ENCODE assay signal across 23 cellular contexts in genomic region chr10:5887029-5887428, GRCh38. TPM values are rescaled to one million over a fixed set of nuclear protein-coding genes. Genes with fewer than 3 reads are reported as not detected.
DNase-seq lines count a peak whose midpoint lies in the region; ATAC-seq and TF ChIP-seq lines count a peak whose summit lies in the region.
"Had no signal": no experiment of that assay in that cellular context is flagged by ENCODE, and none has a peak within 500 bp of the region (broad histone marks: within the 10 kb centered on the region; RNA-seq: fewer than 3 reads in every experiment).

No MANE protein-coding gene starts in this region.

- H3K27me3 Mint-ChIP-seq in activated naive CD8-positive, alpha-beta T cell treated with anti-CD3 and anti-CD28 coated beads for 36 hours, result no peaks in the 10 kb centered on the region
- no peaks in the 10 kb centered on the region for H3K27me3 Mint-ChIP-seq in mesothelial cell of epicardium (ENCODE audit: low read depth)
- H3K27me3 Mint-ChIP-seq: naive thymus-derived CD4-positive, alpha-beta T cell had no signal

- H3K4me1 Mint-ChIP-seq in activated naive CD8-positive, alpha-beta T cell treated with anti-CD3 and anti-CD28 coated beads for 36 hours, result peaks cover 31% of the 10 kb centered on the region
- peaks cover 29% of the 10 kb centered on the region for H3K4me1 Mint-ChIP-seq in mesothelial cell of epicardium

- no peaks in the 10 kb centered on the region for H3K27me3 ChIP-seq in DND-41 (ENCODE audit: insufficient read depth, low read length, poor library complexity)
- H3K27me3 ChIP-seq: sigmoid colon had no signal

- peak overlapping the region; percentile 1 for H3K4me3 Mint-ChIP-seq in activated naive CD8-positive, alpha-beta T cell treated with anti-CD3 and anti-CD28 coated beads for 36 hours
- H3K4me3 Mint-ChIP-seq in mesothelial cell of epicardium, result peak overlapping the region; percentile 13

- TF ChIP-seq CTCF in AG10803 (conservative IDR thresholded peaks at IDR 0.05; ENCODE audit: low read length) (no peak), DND-41 (IDR thresholded peaks at IDR 0.05; ENCODE audit: borderline replicate concordance, extremely low read depth, low read length, poor library complexity, severe bottlenecking) (no peak), mesothelial cell of epicardium (IDR thresholded peaks at IDR 0.05; ENCODE audit: unreplicated experiment) (no peak)

- peak; percentile 6 for DNase-seq in AG10803 (ENCODE audit: low read depth)
- DNase-seq in DND-41, result no peak
- DNase-seq in activated naive CD8-positive, alpha-beta T cell treated with anti-CD3 and anti-CD28 coated beads for 36 hours, result no peak
- DNase-seq in mesothelial cell of epicardium (ENCODE audit: low spot score in 2 of 2, unreplicated experiment in 2 of 2), result no peak
- no peak for DNase-seq in NCI-H1092 treated with DMSO at 0.1 percent for 48 hours (lab: John Stamatoyannopoulos, UW)
- no peak for DNase-seq in Right ventricle myocardium inferior (ENCODE audit: missing footprints)
- DNase-seq in AG20443 (ENCODE audit: low spot score), result no peak
- DNase-seq: activated CD4-positive, alpha-beta T cell treated with anti-CD3 and anti-CD28 coated beads for 1 hour; activated T-cell treated with anti-CD3 and anti-CD28 coated beads, Interleukin-2, amount 50 U/mL, for 72 hours; effector CD4-positive, alpha-beta T cell; Kasumi-1; naive thymus-derived CD4-positive, alpha-beta T cell; NCI-H1092; NCI-H2029; NCI-H345; NCI-H774; OCI-M1; SHP77; sigmoid colon; substantia nigra had no signal

- no peak overlapping the region for H3K4me3 ChIP-seq in AG10803 (ENCODE audit: low read length)
- H3K4me3 ChIP-seq in DND-41 (ENCODE audit: low read depth in 1 of 2, low read length in 2 of 2), result no peak overlapping the region
- H3K4me3 ChIP-seq: sigmoid colon had no signal

- no peak overlapping the region for H3K27ac ChIP-seq in DND-41 (ENCODE audit: low read length)
- H3K27ac ChIP-seq: parathyroid adenoma, sigmoid colon had no signal

- 0 out of 2 replicates have a peak overlapping the region, but pooled peaks have one; percentile 0 for H3K4me2 ChIP-seq in DND-41 (ENCODE audit: insufficient read depth, low read length)

- no peaks in the 10 kb centered on the region for H3K9me3 ChIP-seq in DND-41 (ENCODE audit: insufficient read depth, low read length, severe bottlenecking)
- H3K9me3 ChIP-seq: sigmoid colon had no signal

- H4K20me1 ChIP-seq in DND-41 (ENCODE audit: insufficient read depth, low read length), result peaks cover 28% of the 10 kb centered on the region

- H3K27ac Mint-ChIP-seq in activated naive CD8-positive, alpha-beta T cell treated with anti-CD3 and anti-CD28 coated beads for 36 hours, result no peak overlapping the region
- H3K27ac Mint-ChIP-seq in mesothelial cell of epicardium, result no peak overlapping the region
- H3K27ac Mint-ChIP-seq: activated naive CD4-positive, alpha-beta T cell treated with anti-CD3 and anti-CD28 coated beads, Interleukin-2, amount 50 U/mL, for 72 hours; activated T-cell treated with anti-CD3 and anti-CD28 coated beads, Interleukin-2, amount 50 U/mL, for 72 hours had no signal

- intact Hi-C loops in Right ventricle myocardium inferior (cut with DNase I), result loop anchor here (5.0 kb wide), 1 partner anchor 75 kb away; the partner anchor contains the start of gene GDI2

- H3K79me2 ChIP-seq in DND-41 (ENCODE audit: insufficient read depth, low read length), result peaks cover 37% of the 10 kb centered on the region

- ATAC-seq in DND-41 (ENCODE audit: insufficient read depth, low read depth) (no peak), Right ventricle myocardium inferior (no peak), GM19035 (IDR thresholded peaks at IDR 0.05; ENCODE audit: unreplicated experiment) (no peak)
- ATAC-seq: activated naive CD4-positive, alpha-beta T cell treated with anti-CD3 and anti-CD28 coated beads, Interleukin-2, amount 50 U/mL, for 72 hours; activated T-cell treated with anti-CD3 and anti-CD28 coated beads, Interleukin-2, amount 50 U/mL, for 72 hours; naive thymus-derived CD4-positive, alpha-beta T cell had no signal

- H2AFZ ChIP-seq in DND-41 (ENCODE audit: low read depth, low read length), result no peak overlapping the region
- H2AFZ ChIP-seq: parathyroid adenoma had no signal

- H3K9me3 Mint-ChIP-seq in activated naive CD8-positive, alpha-beta T cell treated with anti-CD3 and anti-CD28 coated beads for 36 hours, result no peaks in the 10 kb centered on the region
- H3K9me3 Mint-ChIP-seq in mesothelial cell of epicardium, result no peaks in the 10 kb centered on the region
- H3K9me3 Mint-ChIP-seq: activated naive CD4-positive, alpha-beta T cell treated with anti-CD3 and anti-CD28 coated beads, Interleukin-2, amount 50 U/mL, for 72 hours; activated T-cell treated with anti-CD3 and anti-CD28 coated beads, Interleukin-2, amount 50 U/mL, for 72 hours had no signal

- H3K36me3 Mint-ChIP-seq in activated naive CD8-positive, alpha-beta T cell treated with anti-CD3 and anti-CD28 coated beads for 36 hours, result peaks cover 29% of the 10 kb centered on the region
- peaks cover 31% of the 10 kb centered on the region for H3K36me3 Mint-ChIP-seq in mesothelial cell of epicardium

- peaks cover 31% of the 10 kb centered on the region for H3K4me1 ChIP-seq in DND-41 (ENCODE audit: insufficient read depth, low read length)

- H3K36me3 ChIP-seq in DND-41 (ENCODE audit: insufficient read depth, low read length), result peaks cover 49% of the 10 kb centered on the region

- no peak overlapping the region for H3K9ac ChIP-seq in DND-41 (ENCODE audit: low read depth, low read length)
- H3K9ac ChIP-seq: parathyroid adenoma had no signal

RNA-seq across cellular contexts. Expression of gene ANKRD16, which starts 2.7 kb away (rescaled TPM):
- 1 to 10 TPM; 9.1 to 9.4 TPM for total RNA-seq in activated naive CD8-positive, alpha-beta T cell treated with anti-CD3 and anti-CD28 coated beads for 36 hours
- total RNA-seq in mesothelial cell of epicardium (14.6 to 15.2 TPM (median 14.7 TPM) in 3 replicates), Right ventricle myocardium inferior (2.5 TPM)

RNA-seq across cellular contexts. Expression of gene FBH1, which starts 3.0 kb away (rescaled TPM):
- 10 to 100 TPM; 48.7 to 49.0 TPM for total RNA-seq in activated naive CD8-positive, alpha-beta T cell treated with anti-CD3 and anti-CD28 coated beads for 36 hours
- total RNA-seq in mesothelial cell of epicardium (68.0 to 76.6 TPM (median 72.6 TPM) in 3 replicates), Right ventricle myocardium inferior (78.1 TPM)
